ENCODE assay signal across 23 cellular contexts in the genomic region with DNA sequence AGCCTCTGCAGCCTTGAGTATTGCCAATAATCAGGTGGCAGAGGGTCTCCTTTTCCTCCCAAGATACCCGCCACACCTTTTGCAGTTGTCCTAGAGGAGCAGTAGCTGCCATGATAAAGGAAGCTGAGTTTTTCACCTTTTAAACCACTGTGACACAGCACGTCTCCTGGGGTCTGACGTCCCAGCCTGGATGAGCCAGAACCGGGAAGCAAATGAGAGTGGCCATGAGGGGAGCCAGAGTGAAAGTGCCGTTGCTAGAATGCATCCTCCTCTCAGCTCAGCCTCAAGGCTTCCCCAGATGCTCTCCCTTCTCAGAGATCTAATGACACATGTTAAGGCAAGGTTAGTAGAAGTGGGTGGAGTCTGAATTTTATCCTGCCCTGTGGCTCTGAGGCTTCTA. TPM values are rescaled to one million over a fixed set of nuclear protein-coding genes. Genes with fewer than 3 reads are reported as not detected.
DNase-seq lines count a peak whose midpoint lies in the region; ATAC-seq, FAIRE-seq and TF ChIP-seq lines count a peak whose summit lies in the region.
"Had no signal": no experiment of that assay in that cellular context is flagged by ENCODE, and none has a peak within 500 bp of the region (broad histone marks: within the 10 kb centered on the region; RNA-seq: fewer than 3 reads in every experiment).

No MANE protein-coding gene starts in this region.

- H3K4me2 ChIP-seq in K562 (ENCODE audit: insufficient read depth, low read length) = no peak overlapping the region

- H3K4me1 ChIP-seq in BE2C (peaks cover 11% of the 10 kb centered on the region), K562 (replicated peaks in 1 of 2; ENCODE audit: control insufficient read depth in 2 of 2, insufficient read depth in 2 of 2, low read length in 2 of 2) (no peaks in the 10 kb centered on the region)

- H2AFZ ChIP-seq in K562 (ENCODE audit: low read depth, low read length) = no peak overlapping the region

- FAIRE-seq in K562 (lab: Jason Lieb, UNC) = no peak
- FAIRE-seq: A204.1, GM18507, HTR-8/SVneo had no signal

- no peak for TF ChIP-seq RAD21 in K562 (CRISPR knock-in tag; conservative IDR thresholded peaks at IDR 0.05 in 1 of 2, IDR thresholded peaks at IDR 0.05 in 1 of 2)

- no peaks in the 10 kb centered on the region for H3K9me3 Mint-ChIP-seq in activated naive CD4-positive, alpha-beta T cell treated with anti-CD3 and anti-CD28 coated beads for 36 hours
- H3K9me3 Mint-ChIP-seq: CD14-positive monocyte, HFFc6 had no signal

- TF ChIP-seq POLR2A in K562 (conservative IDR thresholded peaks at IDR 0.05) = no peak

- no peak overlapping the region for H3K27ac Mint-ChIP-seq in activated naive CD4-positive, alpha-beta T cell treated with anti-CD3 and anti-CD28 coated beads for 36 hours
- H3K27ac Mint-ChIP-seq: HFFc6 had no signal

- POLR2A ChIA-PET in K562 (lab: Yijun Ruan, JAX) = interaction anchor here (0.7 kb wide), 1 partner anchor 10 kb away, joined by 4 read pairs; no protein-coding TSS in a partner anchor

- peaks cover 15% of the 10 kb centered on the region for H3K27me3 Mint-ChIP-seq in activated naive CD4-positive, alpha-beta T cell treated with anti-CD3 and anti-CD28 coated beads for 36 hours (ENCODE audit: low read depth)

- no peaks in the 10 kb centered on the region for H3K79me2 ChIP-seq in K562 (ENCODE audit: control insufficient read depth, insufficient read depth, low read length)

- peak overlapping the region; percentile 51 for H3K4me3 ChIP-seq in BE2C (ENCODE audit: low read depth, low read length)
- no peak overlapping the region for H3K4me3 ChIP-seq in HL-60 (replicated peaks; ENCODE audit: insufficient read depth, low read length)
- no peak overlapping the region for H3K4me3 ChIP-seq in K562

- CTCF ChIA-PET in K562 (lab: Yijun Ruan, JAX; ENCODE audit: low intra/inter-chr PET ratio) = no interaction called here
- CTCF ChIA-PET in activated naive CD4-positive, alpha-beta T cell treated with anti-CD3 and anti-CD28 coated beads for 36 hours (lab: Charles Lee) = interaction anchor here (1.0 kb wide), 1 partner anchor 309 kb away, joined by 3 read pairs; no protein-coding TSS in a partner anchor

- 3% methylated on average over 5 of the region's 5 CpGs for WGBS in K562 (ENCODE audit: insufficient coverage, low coverage, missing lambda C conversion rate)

- BruUV-seq in K562 (replicated peaks; lab: Mats Ljungman, UMichigan) = no TSS peak

- intact Hi-C loops in K562 (cut with micrococcal nuclease) = no loop called here
- intact Hi-C loops in activated naive CD4-positive, alpha-beta T cell treated with anti-CD3 and anti-CD28 coated beads for 36 hours (cut with micrococcal nuclease) = no loop called here

- H3K9me3 ChIP-seq in BE2C (no peaks in the 10 kb centered on the region), K562 (replicated peaks; ENCODE audit: control insufficient read depth, insufficient read depth, low read depth, low read length) (no peaks in the 10 kb centered on the region)

- H3K36me3 ChIP-seq in BE2C (no peaks in the 10 kb centered on the region), K562 (ENCODE audit: control insufficient read depth, insufficient read depth, low read length) (no peaks in the 10 kb centered on the region)

- ATAC-seq in K562 = peak; percentile 57; the same call in 2 of the 3 replicates
- ATAC-seq in GM18868 (IDR thresholded peaks at IDR 0.05; ENCODE audit: unreplicated experiment) = no peak

- H3K36me3 Mint-ChIP-seq in activated naive CD4-positive, alpha-beta T cell treated with anti-CD3 and anti-CD28 coated beads for 36 hours (ENCODE audit: low read depth) = no peaks in the 10 kb centered on the region
- H3K36me3 Mint-ChIP-seq: CD14-positive monocyte had no signal

- TF ChIP-seq CTCF in BE2C (IDR thresholded peaks at IDR 0.05; ENCODE audit: low read depth, low read length) (no peak; the same call in 1 of the 2 replicates), HL-60 (IDR thresholded peaks at IDR 0.05; ENCODE audit: insufficient read depth, low read length) (no peak), K562 (IDR thresholded peaks at IDR 0.05 in 2 of 3, conservative IDR thresholded peaks at IDR 0.05 in 1 of 3; ENCODE audit: insufficient read depth in 2 of 3, low read depth in 1 of 3, low read length in 3 of 3) (no peak)

- no peak overlapping the region for H3K4me3 Mint-ChIP-seq in activated naive CD4-positive, alpha-beta T cell treated with anti-CD3 and anti-CD28 coated beads for 36 hours
- H3K4me3 Mint-ChIP-seq: HFFc6 had no signal

- H3K4me1 Mint-ChIP-seq in activated naive CD4-positive, alpha-beta T cell treated with anti-CD3 and anti-CD28 coated beads for 36 hours (ENCODE audit: low read depth) = no peaks in the 10 kb centered on the region

- no peak for TF ChIP-seq EP300 in K562 (IDR thresholded peaks at IDR 0.05; ENCODE audit: low read length)

- H3K27ac ChIP-seq in HL-60 (replicated peaks) (peak overlapping the region; percentile 56), K562 (ENCODE audit: extremely low read depth, low read depth, low read length) (no peak overlapping the region)
- H3K27ac ChIP-seq: RWPE1 had no signal

- H3K27me3 ChIP-seq in BE2C (no peaks in the 10 kb centered on the region), HL-60 (ENCODE audit: insufficient read depth, poor library complexity, severe bottlenecking) (no peaks in the 10 kb centered on the region), K562 (ENCODE audit: control insufficient read depth in 2 of 2, insufficient read depth in 2 of 2, low read length in 2 of 2) (peaks cover 22 to 46% of the 10 kb centered on the region in 2 experiments)

- no peak overlapping the region for H3K9ac ChIP-seq in K562 (ENCODE audit: insufficient read depth in 1 of 2, low read depth in 2 of 2, low read length in 2 of 2)

- H3K9me1 ChIP-seq in K562 (ENCODE audit: control insufficient read depth, insufficient read depth, low read length) = peaks cover 3% of the 10 kb centered on the region

- DNase-seq in BE2C (no peak), HL-60 (ENCODE audit: low read depth in 1 of 2, low spot score in 1 of 2) (no peak), K562 (ENCODE audit: extremely low read depth in 1 of 4, low spot score in 3 of 4) (no peak), left kidney (ENCODE audit: low read depth, low spot score) (peak; percentile 50), NCI-H2029 (lab: John Stamatoyannopoulos, UW) (no peak)
- DNase-seq in activated naive CD4-positive, alpha-beta T cell treated with anti-CD3 and anti-CD28 coated beads for 36 hours = no peak
- DNase-seq in effector CD4-positive, alpha-beta T cell = no peak
- DNase-seq: GDM1; H7; HFFc6; IMR-90; NCI-H1105 treated with DMSO at 0.1 percent for 48 hours; NCI-H510A; NK-92 treated with Interleukin-12 subunit alpha and Interleukin-12 subunit beta, amount 100 ng/mL, for 24 hours; SHP77 treated with DMSO at 0.1 percent for 48 hours had no signal

- H4K20me1 ChIP-seq in K562 (replicated peaks; ENCODE audit: control insufficient read depth, insufficient read depth, low read length) = no peaks in the 10 kb centered on the region; the same call in 1 of the 2 replicates

- in situ Hi-C loops in K562 (cut with MboI) = no loop called here

TF ChIP-seq in K562, 482 proteins besides CTCF, POLR2A, EP300 and RAD21:
- TF ChIP-seq NCOA6 (IDR thresholded peaks at IDR 0.05) (no peak), NR2F6 (CRISPR knock-in tag; IDR thresholded peaks at IDR 0.05) (no peak), FOXA3 (CRISPR knock-in tag; conservative IDR thresholded peaks at IDR 0.05 in 1 of 2, IDR thresholded peaks at IDR 0.05 in 1 of 2) (no peak)

RNA-seq across cellular contexts. Expression of a gene that starts 23.4 kb away (rescaled TPM):
- polyA plus RNA-seq in BE2C (2012; ENCODE audit: insufficient read depth, insufficient read length, low read depth) = 4.4 TPM
- not detected in 2 replicates for total RNA-seq in K562 (2011; cell fraction: chromatin; rRNA removed; ENCODE audit: low replicate concordance)
- total RNA-seq in K562 (2011; cell fraction: nucleolus; rRNA removed) = not detected in 2 replicates
- total RNA-seq in K562 (2011; cell fraction: nucleoplasm; rRNA removed) = not detected in 2 replicates
- total RNA-seq in K562 (2014; rRNA removed) = not detected in 2 replicates
- total RNA-seq in K562 (2014; rRNA removed; fragmentation: Illumina TruSeq; extraction: Trizol) = not detected in 2 replicates
- total RNA-seq in K562 (2015; rRNA removed; fragmentation: Illumina TruSeq; extraction: Trizol) = not detected in 2 replicates
- not detected in 2 replicates for total RNA-seq in K562 (2021)
- polyA plus RNA-seq in K562 (2011; rRNA removed) = not detected in 2 replicates
- not detected in 2 replicates for polyA plus RNA-seq in K562 (2011; cell fraction: cytosol; rRNA removed)
- not detected in 2 replicates for polyA plus RNA-seq in K562 (2011; cell fraction: nucleus; rRNA removed)
- polyA plus RNA-seq in K562 (2012) = not detected in 2 replicates
- not detected in 2 replicates for polyA plus RNA-seq in K562 (2014; fragmentation: Illumina TruSeq; extraction: Trizol)
- not detected for polyA plus RNA-seq in K562 (2014; fragmentation: Nextera tagmentation; extraction: Ambion mirVana)
- polyA plus RNA-seq in K562 (2014; rRNA removed) = not detected in 2 replicates
- polyA minus RNA-seq in K562 (2011; rRNA and poly(A)+ RNA removed) = not detected in 2 replicates
- polyA minus RNA-seq in K562 (2011; cell fraction: cytosol; rRNA and poly(A)+ RNA removed) = not detected in 2 replicates
- not detected in 2 replicates for polyA minus RNA-seq in K562 (2011; cell fraction: nucleus; rRNA and poly(A)+ RNA removed)
- total RNA-seq in activated naive CD4-positive, alpha-beta T cell treated with anti-CD3 and anti-CD28 coated beads for 36 hours = not detected
- total RNA-seq: Daoy, HFFc6, IMR-90, M059J had no signal
- polyA plus RNA-seq: CD14-positive monocyte, IMR-90 had no signal

RNA-seq across cellular contexts. Expression of a gene that starts 46.9 kb away (rescaled TPM):
- not detected for polyA plus RNA-seq in BE2C (2012; ENCODE audit: insufficient read depth, insufficient read length, low read depth)
- not detected in 2 replicates for total RNA-seq in K562 (2011; cell fraction: chromatin; rRNA removed; ENCODE audit: low replicate concordance)
- total RNA-seq in K562 (2011; cell fraction: nucleolus; rRNA removed) = not detected in 2 replicates
- not detected in 2 replicates for total RNA-seq in K562 (2011; cell fraction: nucleoplasm; rRNA removed)
- total RNA-seq in K562 (2014; rRNA removed) = not detected in 2 replicates
- not detected in 2 replicates for total RNA-seq in K562 (2014; rRNA removed; fragmentation: Illumina TruSeq; extraction: Trizol)
- not detected in 2 replicates for total RNA-seq in K562 (2015; rRNA removed; fragmentation: Illumina TruSeq; extraction: Trizol)
- not detected in 2 replicates for total RNA-seq in K562 (2021)
- not detected in 2 replicates for polyA plus RNA-seq in K562 (2011; rRNA removed)
- polyA plus RNA-seq in K562 (2011; cell fraction: cytosol; rRNA removed) = not detected in 2 replicates
- not detected in 2 replicates for polyA plus RNA-seq in K562 (2011; cell fraction: nucleus; rRNA removed)
- polyA plus RNA-seq in K562 (2012) = not detected in 2 replicates
- not detected in 2 replicates for polyA plus RNA-seq in K562 (2014; fragmentation: Illumina TruSeq; extraction: Trizol)
- polyA plus RNA-seq in K562 (2014; fragmentation: Nextera tagmentation; extraction: Ambion mirVana) = not detected
- not detected in 2 replicates for polyA plus RNA-seq in K562 (2014; rRNA removed)
- polyA minus RNA-seq in K562 (2011; rRNA and poly(A)+ RNA removed) = not detected in 2 replicates
- polyA minus RNA-seq in K562 (2011; cell fraction: cytosol; rRNA and poly(A)+ RNA removed) = not detected in 2 replicates
- not detected in 2 replicates for polyA minus RNA-seq in K562 (2011; cell fraction: nucleus; rRNA and poly(A)+ RNA removed)
- not detected for total RNA-seq in activated naive CD4-positive, alpha-beta T cell treated with anti-CD3 and anti-CD28 coated beads for 36 hours
- total RNA-seq: Daoy, H7, HFFc6, IMR-90, M059J had no signal
- polyA plus RNA-seq: IMR-90 had no signal
